ENCODE assay signal across 22 cellular contexts in the genomic region with DNA sequence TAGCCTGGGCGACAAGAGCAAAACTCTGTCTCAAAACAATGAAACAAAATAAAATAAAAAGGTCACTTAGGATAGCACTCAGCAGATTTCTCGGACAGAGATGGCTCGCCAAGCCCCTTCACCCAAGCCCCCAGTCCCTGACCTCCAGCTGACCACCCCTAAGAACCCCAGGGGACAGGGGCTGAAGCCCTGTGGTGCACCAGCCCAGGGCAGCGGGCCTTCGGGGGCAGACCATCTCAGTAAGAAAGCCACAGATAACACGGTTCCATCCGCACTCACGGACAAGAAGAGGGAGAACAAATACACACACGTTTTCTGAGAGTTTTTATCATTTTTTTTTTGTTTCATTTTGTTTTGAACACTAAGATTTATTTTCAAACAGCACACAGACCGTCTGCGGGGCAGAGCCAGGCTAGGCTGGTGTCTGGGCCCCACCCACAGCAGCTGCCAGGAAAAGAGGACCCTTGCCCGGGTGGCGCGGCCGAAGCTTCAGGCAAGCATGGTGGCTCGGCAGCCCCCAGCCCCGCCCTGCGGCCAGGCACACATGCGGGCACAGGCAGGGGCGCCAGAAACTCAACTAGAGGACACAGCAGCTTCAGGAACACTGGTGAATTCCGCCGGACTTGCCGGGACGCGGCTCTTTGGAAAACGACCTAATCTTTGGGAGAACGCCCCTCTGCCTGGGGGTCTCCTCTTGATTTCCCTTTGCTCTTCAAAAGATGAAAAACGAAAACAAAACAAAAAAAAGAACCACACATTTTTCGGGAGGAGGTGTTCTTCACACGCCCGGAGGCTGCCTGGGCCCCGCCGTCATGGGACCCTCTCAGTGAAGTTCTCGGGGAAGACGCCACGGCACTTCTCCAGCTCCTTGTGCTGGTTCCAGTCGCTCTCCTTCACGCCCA. TPM values are rescaled to one million over a fixed set of nuclear protein-coding genes. Genes with fewer than 3 reads are reported as not detected.
DNase-seq lines count a peak whose midpoint lies in the region; ATAC-seq and TF ChIP-seq lines count a peak whose summit lies in the region.
"Had no signal": no experiment of that assay in that cellular context is flagged by ENCODE, and none has a peak within 500 bp of the region (broad histone marks: within the 10 kb centered on the region; RNA-seq: fewer than 3 reads in every experiment).

No MANE protein-coding gene starts in this region.

- H3K27me3 ChIP-seq in suprapubic skin = no peaks in the 10 kb centered on the region
- H3K27me3 ChIP-seq: BLaER1 had no signal

- H3K36me3 ChIP-seq in mucosa of descending colon (ENCODE audit: low read depth) (no peaks in the 10 kb centered on the region), suprapubic skin (peaks cover 5% of the 10 kb centered on the region)
- H3K36me3 ChIP-seq: thoracic aorta had no signal

- H3K27ac ChIP-seq in suprapubic skin = no peak overlapping the region
- H3K27ac ChIP-seq: BLaER1, thoracic aorta had no signal

- WGBS in suprapubic skin = 87% methylated on average over 38 of the region's 38 CpGs

- H3K9me3 Mint-ChIP-seq in activated T-cell treated with anti-CD3 and anti-CD28 coated beads, Interleukin-2, amount 50 U/mL, for 72 hours = no peaks in the 10 kb centered on the region
- H3K9me3 Mint-ChIP-seq in chondrocyte (ENCODE audit: low read depth) = no peaks in the 10 kb centered on the region
- H3K9me3 Mint-ChIP-seq: dendritic cell treated with granulocyte-macrophage colony-stimulating factor and Interleukin-4, amounts not matched to agents 40 ng/mL and 50 ng/mL, for 4 days had no signal

- no peak overlapping the region for H3K4me3 Mint-ChIP-seq in activated T-cell treated with anti-CD3 and anti-CD28 coated beads, Interleukin-2, amount 50 U/mL, for 72 hours
- no peak overlapping the region for H3K4me3 Mint-ChIP-seq in chondrocyte (ENCODE audit: unreplicated experiment)
- H3K4me3 Mint-ChIP-seq: dendritic cell treated with granulocyte-macrophage colony-stimulating factor and Interleukin-4, amounts not matched to agents 40 ng/mL and 50 ng/mL, for 4 days; stimulated activated naive B cell treated with anti-CD40 and anti-IgM and Interleukin-4, amounts not matched to agents 10 μg/mL and 1 μg/mL and 100 μg/mL, for 72 hours; T-helper 1 cell treated with Interleukin-12 subunit alpha and Interleukin-12 subunit beta and Interleukin-4 antibody, amounts not matched to agents 30 μg/mL and 1 μg/mL, for 36 hours had no signal

- no peak for TF ChIP-seq EP300 in suprapubic skin (IDR thresholded peaks at IDR 0.05)

- no peak for TF ChIP-seq CTCF in chondrocyte (IDR thresholded peaks at IDR 0.05)
- no peak for TF ChIP-seq CTCF in mucosa of descending colon (IDR thresholded peaks at IDR 0.05)
- no peak for TF ChIP-seq CTCF in suprapubic skin (IDR thresholded peaks at IDR 0.05)

- no peaks in the 10 kb centered on the region for H3K4me1 Mint-ChIP-seq in activated T-cell treated with anti-CD3 and anti-CD28 coated beads, Interleukin-2, amount 50 U/mL, for 72 hours (ENCODE audit: low read depth)
- peaks cover 2% of the 10 kb centered on the region for H3K4me1 Mint-ChIP-seq in chondrocyte (ENCODE audit: low read depth)

- intact Hi-C loops in mucosa of descending colon (cut with DNase I, micrococcal nuclease) = no loop called here

- ATAC-seq in activated T-cell treated with anti-CD3 and anti-CD28 coated beads, Interleukin-2, amount 50 U/mL, for 72 hours (replicated peaks in 1 of 2) = no peak
- no peak for ATAC-seq in mucosa of descending colon
- no peak for ATAC-seq in GM18861 (IDR thresholded peaks at IDR 0.05; ENCODE audit: unreplicated experiment)
- ATAC-seq: K562; stimulated activated naive B cell treated with anti-CD40 and anti-IgM and Interleukin-4, amounts not matched to agents 10 μg/mL and 1 μg/mL and 100 μg/mL, for 72 hours had no signal

- H3K9me3 ChIP-seq in mucosa of descending colon (no peaks in the 10 kb centered on the region), suprapubic skin (no peaks in the 10 kb centered on the region)
- H3K9me3 ChIP-seq: thoracic aorta had no signal

- DNase-seq in activated T-cell treated with anti-CD3 and anti-CD28 coated beads, Interleukin-2, amount 50 U/mL, for 48 hours = peak; percentile 10 to 11
- DNase-seq in activated T-cell treated with anti-CD3 and anti-CD28 coated beads, Interleukin-2, amount 50 U/mL, for 72 hours = no peak
- DNase-seq in chondrocyte (ENCODE audit: low spot score) = peak; percentile 69
- DNase-seq in mucosa of descending colon = peak in 2 of 3 donors; percentile 20 to 45
- peak; percentile 42 to 75 for DNase-seq in suprapubic skin (ENCODE audit: low spot score in 2 of 2)
- DNase-seq in HUDEP-2 (lab: John Stamatoyannopoulos, UW; ENCODE audit: unreplicated experiment in 76 of 76) = no peak
- DNase-seq in DMS153 (lab: John Stamatoyannopoulos, UW) = no peak
- DNase-seq: activated CD4-positive, alpha-beta T cell treated with anti-CD3 and anti-CD28 coated beads, Interleukin-2, amount 50 U/mL, for 48 hours; activated naive CD4-positive, alpha-beta T cell treated with Interleukin-2 at 50 U/mL for 16 hours; NCI-H1105 treated with DMSO at 0.1 percent for 48 hours; NCI-H2029; NCI-H2227 treated with DMSO at 0.1 percent for 48 hours; NCI-H69; retina; stimulated activated CD4-positive, alpha-beta T cell treated with anti-CD3 and anti-CD28 coated beads, Interleukin-4, amount 100 ng/mL, for 1 hour; stimulated activated naive B cell treated with anti-CD40 and anti-IgM and Interleukin-4, amounts not matched to agents 10 μg/mL and 1 μg/mL and 100 μg/mL, for 72 hours had no signal

- H3K36me3 Mint-ChIP-seq in activated T-cell treated with anti-CD3 and anti-CD28 coated beads, Interleukin-2, amount 50 U/mL, for 72 hours (ENCODE audit: insufficient read depth in 2 of 2) = no peaks in the 10 kb centered on the region
- peaks cover 6% of the 10 kb centered on the region for H3K36me3 Mint-ChIP-seq in chondrocyte (ENCODE audit: low read depth)

- H3K27me3 Mint-ChIP-seq in activated T-cell treated with anti-CD3 and anti-CD28 coated beads, Interleukin-2, amount 50 U/mL, for 72 hours (ENCODE audit: low read depth) = no peaks in the 10 kb centered on the region
- no peaks in the 10 kb centered on the region for H3K27me3 Mint-ChIP-seq in chondrocyte (ENCODE audit: low read depth)
- H3K27me3 Mint-ChIP-seq: stimulated activated naive B cell treated with anti-CD40 and anti-IgM and Interleukin-4, amounts not matched to agents 10 μg/mL and 1 μg/mL and 100 μg/mL, for 72 hours had no signal

- H3K4me1 ChIP-seq in mucosa of descending colon (ENCODE audit: low read depth) (peaks cover 5% of the 10 kb centered on the region), suprapubic skin (peaks cover 16% of the 10 kb centered on the region)

- H3K4me3 ChIP-seq in mucosa of descending colon (no peak overlapping the region), suprapubic skin (no peak overlapping the region)
- H3K4me3 ChIP-seq: BLaER1, K562, thoracic aorta had no signal

- H3K27ac Mint-ChIP-seq in activated T-cell treated with anti-CD3 and anti-CD28 coated beads, Interleukin-2, amount 50 U/mL, for 72 hours = no peak overlapping the region
- H3K27ac Mint-ChIP-seq in chondrocyte (ENCODE audit: unreplicated experiment) = no peak overlapping the region
- H3K27ac Mint-ChIP-seq: dendritic cell treated with granulocyte-macrophage colony-stimulating factor and Interleukin-4, amounts not matched to agents 40 ng/mL and 50 ng/mL, for 4 days; stimulated activated naive B cell treated with anti-CD40 and anti-IgM and Interleukin-4, amounts not matched to agents 10 μg/mL and 1 μg/mL and 100 μg/mL, for 72 hours; T-helper 1 cell treated with Interleukin-12 subunit alpha and Interleukin-12 subunit beta and Interleukin-4 antibody, amounts not matched to agents 30 μg/mL and 1 μg/mL, for 36 hours had no signal

- no peak for TF ChIP-seq POLR2A in suprapubic skin (IDR thresholded peaks at IDR 0.05)

RNA-seq across cellular contexts. Expression of a gene that starts 59.0 kb away (rescaled TPM):
- total RNA-seq in activated T-cell treated with anti-CD3 and anti-CD28 coated beads, Interleukin-2, amount 50 U/mL, for 72 hours = 100 to 1,000 TPM in 1 of 2 donors, 10 to 100 TPM in 1; 87.3 to 127 TPM
- 40.0 to 64.0 TPM (median 63.6 TPM) in 3 replicates for total RNA-seq in chondrocyte
- total RNA-seq in mucosa of descending colon = 10 to 100 TPM; 37.6 to 65.7 (median 46.3) TPM
- 10 to 100 TPM in 1 of 4 donors, 1 to 10 TPM in 3; 5.6 to 13.3 (median 8.8) TPM for total RNA-seq in suprapubic skin

Comparison
In these comparisons a context has a peak if more than half of its experiments do, and no peak if none do; other contexts are left out.
1. DNase-seq: peak in activated T-cell treated with anti-CD3 and anti-CD28 coated beads, Interleukin-2, amount 50 U/mL, for 48 hours (2 of 2), chondrocyte (single experiment), mucosa of descending colon (2 of 3) and suprapubic skin (2 of 2); none in activated T-cell treated with anti-CD3 and anti-CD28 coated beads, Interleukin-2, amount 50 U/mL, for 72 hours (0 of 2), HUDEP-2 (0 of 76) and DMS153 (single experiment).